2 cellular contexts compared by ENCODE assay signal in genomic region chr2:120986898-120987650, GRCh38.
TF ChIP-seq lines count a peak whose summit lies in the region.

No MANE protein-coding gene starts in this region.

TF ChIP-seq in SK-N-SH, 30 proteins besides CTCF, POLR2A, EP300 and RAD21 (continued from another document):
- TF ChIP-seq REST (IDR thresholded peaks at IDR 0.05; ENCODE audit: low read depth, low read length) (no peak), MXI1 (IDR thresholded peaks at IDR 0.05; ENCODE audit: low read depth, low read length) (no peak), PBX3 (IDR thresholded peaks at IDR 0.05) (no peak), GABPA (IDR thresholded peaks at IDR 0.05; ENCODE audit: low read depth) (no peak), FOXJ3 (CRISPR knock-in tag; IDR thresholded peaks at IDR 0.05) (no peak), JUND (IDR thresholded peaks at IDR 0.05) (no peak), ELF1 (IDR thresholded peaks at IDR 0.05) (no peak), MAX (IDR thresholded peaks at IDR 0.05; ENCODE audit: low read depth) (no peak), RFX5 (IDR thresholded peaks at IDR 0.05; ENCODE audit: low read length) (no peak), CHD2 (IDR thresholded peaks at IDR 0.05; ENCODE audit: low read length, partially characterized antibody) (no peak), TAF1 (IDR thresholded peaks at IDR 0.05; ENCODE audit: borderline replicate concordance, low read depth, low read length) (no peak), TCF12 (IDR thresholded peaks at IDR 0.05) (no peak), FOSL2 (IDR thresholded peaks at IDR 0.05; ENCODE audit: borderline replicate concordance, low read depth) (no peak)

TF ChIP-seq in SK-N-SH treated with all-trans-retinoic acid at 6 μM for 48 hours, 23 proteins besides CTCF, POLR2A, EP300 and RAD21 (continued from another document):
- TF ChIP-seq TSHZ2 (CRISPR knock-in tag; IDR thresholded peaks at IDR 0.05) = no peak
